In genomic region chrX:54615109-54615508, GRCh38 we compare ENCODE assay signal across 8 cellular contexts.
"Had no signal": no experiment of that assay in that cellular context is flagged by ENCODE, and none has a peak within 500 bp of the region (broad histone marks: within the 10 kb centered on the region; RNA-seq: fewer than 3 reads in every experiment).

No MANE protein-coding gene starts in this region.

- H3K4me3 ChIP-seq: GM23248, HAP-1, K562 had no signal

- H2AFZ ChIP-seq: GM23248 had no signal

- H3K9ac ChIP-seq: GM23248 had no signal

- ATAC-seq: HCT116, K562 had no signal

- H3K27ac ChIP-seq: GM23248 had no signal

- FAIRE-seq: HTR-8/SVneo, K562 had no signal

- DNase-seq: GM23248, GOT3, H7, IMR-90 had no signal

- H3K36me3 ChIP-seq: HAP-1 had no signal
